In genomic region chr2:9630750-9631483, GRCh38 we compare ENCODE assay signal across 1 cellular context.
TF ChIP-seq lines count a peak whose summit lies in the region.

Gene YWHAQ, minus strand, starts transcription at chr2:9630997. Its CDS starts 545 bp downstream, at chr2:9630452.

TF ChIP-seq in HepG2, 621 proteins besides CTCF, POLR2A, EP300 and RAD21 (continued from another document and continues in another):
- TF ChIP-seq SNAPC4 (CRISPR knock-in tag; IDR thresholded peaks at IDR 0.05) (peak; percentile 44; the same call in 1 of the 2 replicates), ZNF337 (CRISPR knock-in tag; IDR thresholded peaks at IDR 0.05; ENCODE audit: borderline replicate concordance, low read depth) (0 out of 2 replicates have a peak, but pooled peaks have one; percentile 14), SUZ12 (IDR thresholded peaks at IDR 0.05; ENCODE audit: low read depth, low read length) (no peak), ZMAT5 (CRISPR knock-in tag; IDR thresholded peaks at IDR 0.05; ENCODE audit: borderline replicate concordance, low read depth) (no peak), RFXANK (CRISPR knock-in tag; IDR thresholded peaks at IDR 0.05) (peak; percentile 100), ZSCAN21 (CRISPR knock-in tag; IDR thresholded peaks at IDR 0.05; ENCODE audit: borderline replicate concordance) (no peak; the same call in 1 of the 2 replicates), ZNF639 (CRISPR knock-in tag; conservative IDR thresholded peaks at IDR 0.05) (peak; percentile 61; the same call in 1 of the 2 replicates), AKAP8 (CRISPR knock-in tag; IDR thresholded peaks at IDR 0.05) (no peak), GLI4 (CRISPR knock-in tag; IDR thresholded peaks at IDR 0.05; ENCODE audit: borderline replicate concordance) (no peak), ZNF383 (CRISPR knock-in tag; IDR thresholded peaks at IDR 0.05; ENCODE audit: borderline replicate concordance) (0 out of 2 replicates have a peak, but pooled peaks have one; percentile 26), SCMH1 (CRISPR knock-in tag; IDR thresholded peaks at IDR 0.05; ENCODE audit: borderline replicate concordance) (no peak), SOX5 (CRISPR knock-in tag; IDR thresholded peaks at IDR 0.05; ENCODE audit: borderline replicate concordance) (peak; percentile 35; the same call in 1 of the 2 replicates), MED13 (CRISPR knock-in tag; IDR thresholded peaks at IDR 0.05) (peak; percentile 83; the same call in 1 of the 2 replicates), NKX3-1 (CRISPR knock-in tag; IDR thresholded peaks at IDR 0.05) (peak; percentile 43; the same call in 1 of the 2 replicates), ZNF672 (CRISPR knock-in tag; IDR thresholded peaks at IDR 0.05) (no peak), KLF15 (CRISPR knock-in tag; IDR thresholded peaks at IDR 0.05; ENCODE audit: borderline replicate concordance) (peak; percentile 77; the same call in 1 of the 2 replicates), HOXD1 (CRISPR knock-in tag; IDR thresholded peaks at IDR 0.05) (no peak), ZNF724P (CRISPR knock-in tag; IDR thresholded peaks at IDR 0.05; ENCODE audit: borderline replicate concordance) (no peak), PRDM15 (CRISPR knock-in tag; IDR thresholded peaks at IDR 0.05) (0 out of 2 replicates have a peak, but pooled peaks have one; percentile 68), KMT2B (CRISPR knock-in tag; IDR thresholded peaks at IDR 0.05) (peak; percentile 82), ZNF788 (CRISPR knock-in tag; IDR thresholded peaks at IDR 0.05; ENCODE audit: borderline replicate concordance) (peak; percentile 87), ZMYM4 (CRISPR knock-in tag; IDR thresholded peaks at IDR 0.05) (peak; percentile 91), ZNF138 (CRISPR knock-in tag; IDR thresholded peaks at IDR 0.05; ENCODE audit: low read depth) (no peak; the same call in 1 of the 2 replicates), RBM39 (IDR thresholded peaks at IDR 0.05; ENCODE audit: low read depth, low read length, poor library complexity, severe bottlenecking) (peak; percentile 87), ZNF276 (CRISPR knock-in tag; IDR thresholded peaks at IDR 0.05; ENCODE audit: low read depth) (no peak), ZFP36L1 (CRISPR knock-in tag; IDR thresholded peaks at IDR 0.05) (no peak), ZSCAN31 (CRISPR knock-in tag; IDR thresholded peaks at IDR 0.05; ENCODE audit: low read depth) (peak; percentile 77), NFE2 (CRISPR knock-in tag; IDR thresholded peaks at IDR 0.05) (no peak), ZBTB25 (CRISPR knock-in tag; IDR thresholded peaks at IDR 0.05) (peak; percentile 70; the same call in 1 of the 2 replicates), MTF2 (CRISPR knock-in tag; IDR thresholded peaks at IDR 0.05; ENCODE audit: borderline replicate concordance) (no peak), HMGXB4 (CRISPR knock-in tag; IDR thresholded peaks at IDR 0.05; ENCODE audit: borderline replicate concordance in 1 of 2, low read depth in 1 of 2) (peak; percentile 28 to 66; a peak in 2 of 4 replicates), KDM4B (CRISPR knock-in tag; IDR thresholded peaks at IDR 0.05) (no peak), TFDP2 (CRISPR knock-in tag; IDR thresholded peaks at IDR 0.05) (peak; percentile 98), RARG (CRISPR knock-in tag; IDR thresholded peaks at IDR 0.05; ENCODE audit: low read depth) (0 out of 2 replicates have a peak, but pooled peaks have one; percentile 78), ZFP37 (CRISPR knock-in tag; IDR thresholded peaks at IDR 0.05; ENCODE audit: borderline replicate concordance) (no peak), ZSCAN20 (CRISPR knock-in tag; IDR thresholded peaks at IDR 0.05; ENCODE audit: borderline replicate concordance) (peak; percentile 70; the same call in 1 of the 2 replicates), REPIN1 (CRISPR knock-in tag; IDR thresholded peaks at IDR 0.05; ENCODE audit: borderline replicate concordance, low read depth) (peak; percentile 81), NFIB (CRISPR knock-in tag; IDR thresholded peaks at IDR 0.05; ENCODE audit: borderline replicate concordance) (no peak), MIXL1 (CRISPR knock-in tag; IDR thresholded peaks at IDR 0.05) (peak; percentile 72; the same call in 1 of the 2 replicates), ZHX1 (CRISPR knock-in tag; IDR thresholded peaks at IDR 0.05; ENCODE audit: low read depth) (peak; percentile 83)
